24 cellular contexts compared by ENCODE assay signal in the genomic region with DNA sequence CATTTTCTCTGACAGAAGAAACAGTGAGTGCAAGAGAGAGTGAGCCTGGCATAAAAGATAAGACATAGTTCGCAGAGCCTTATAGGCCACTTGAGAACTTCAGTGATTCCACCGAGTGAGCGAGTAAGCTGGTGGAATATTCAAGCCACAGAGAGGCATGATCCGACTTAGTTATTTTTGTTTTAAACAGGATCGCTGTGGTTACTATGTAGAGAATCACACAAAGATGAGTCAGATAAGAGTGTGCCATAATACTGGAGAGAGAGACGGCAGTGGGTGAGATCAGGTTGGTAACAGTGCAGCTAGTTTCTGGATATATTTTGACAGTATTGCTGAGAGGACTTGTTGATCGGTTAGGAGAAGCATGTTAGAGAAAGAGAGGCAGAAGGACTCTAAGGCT.
A peak's percentile ranks its signal among the peaks of the same experiment; 100 is the strongest.
DNase-seq lines count a peak whose midpoint lies in the region; ATAC-seq and TF ChIP-seq lines count a peak whose summit lies in the region.
"Had no signal": no experiment of that assay in that cellular context is flagged by ENCODE, and none has a peak within 500 bp of the region (broad histone marks: within the 10 kb centered on the region; RNA-seq: fewer than 3 reads in every experiment).

No MANE protein-coding gene starts in this region.

- POLR2A ChIA-PET in HEK293T (lab: Yijun Ruan, JAX), result no interaction called here

- H3K27me3 ChIP-seq in MG63 (no peaks in the 10 kb centered on the region), aorta (ENCODE audit: control insufficient read depth in 1 of 2, insufficient read depth in 2 of 2, low read length in 1 of 2) (no peaks in the 10 kb centered on the region)
- H3K27me3 ChIP-seq: BLaER1 treated with 17β-estradiol and CSF1 and Interleukin-3, amounts not matched to agents 10 nM and 100 nM; esophagus squamous epithelium; neutrophil had no signal

- H3K4me3 Mint-ChIP-seq in osteocyte (ENCODE audit: unreplicated experiment), result no peak overlapping the region
- H3K4me3 Mint-ChIP-seq: activated naive CD4-positive, alpha-beta T cell treated with anti-CD3 and anti-CD28 coated beads, Interleukin-2, amount 10 ng/mL, durations not matched to agents 7 days and 5 days had no signal

- ATAC-seq in aorta (ENCODE audit: low FRiP score), result no peak
- ATAC-seq: mucosa of descending colon, right cardiac atrium had no signal

- peaks cover 0 to 2% of the 10 kb centered on the region in 2 donors for H3K4me1 ChIP-seq in aorta (ENCODE audit: control insufficient read depth in 1 of 2, insufficient read depth in 2 of 2, low read length in 2 of 2)
- H3K4me1 ChIP-seq: BLaER1 treated with 17β-estradiol and CSF1 and Interleukin-3, amounts not matched to agents 10 nM and 100 nM had no signal

- H3K36me3 Mint-ChIP-seq in osteocyte (ENCODE audit: unreplicated experiment), result no peaks in the 10 kb centered on the region
- H3K36me3 Mint-ChIP-seq: activated naive CD4-positive, alpha-beta T cell treated with anti-CD3 and anti-CD28 coated beads, Interleukin-2, amount 10 ng/mL, durations not matched to agents 7 days and 5 days had no signal

- no peak for TF ChIP-seq CTCF in choroid plexus epithelial cell (conservative IDR thresholded peaks at IDR 0.05; ENCODE audit: low read depth, low read length)
- TF ChIP-seq CTCF in osteocyte (IDR thresholded peaks at IDR 0.05), result no peak

- peak overlapping the region; percentile 15 for H3K27ac Mint-ChIP-seq in osteocyte (ENCODE audit: unreplicated experiment)
- H3K27ac Mint-ChIP-seq: activated naive CD4-positive, alpha-beta T cell treated with anti-CD3 and anti-CD28 coated beads, Interleukin-2, amount 10 ng/mL, durations not matched to agents 7 days and 5 days had no signal

- H3K4me3 ChIP-seq in MG63, result no peak overlapping the region
- H3K4me3 ChIP-seq in choroid plexus epithelial cell (ENCODE audit: low read depth, low read length), result no peak overlapping the region
- no peak overlapping the region for H3K4me3 ChIP-seq in aorta (ENCODE audit: low read length in 2 of 2)
- H3K4me3 ChIP-seq: BLaER1 treated with 17β-estradiol and CSF1 and Interleukin-3, amounts not matched to agents 10 nM and 100 nM; esophagus squamous epithelium; mucosa of descending colon had no signal

- DNase-seq in Caki2 (ENCODE audit: low read depth) (peak; percentile 12), MG63 (peak; percentile 35), choroid plexus epithelial cell (ENCODE audit: low read depth) (peak; percentile 38), osteocyte (ENCODE audit: extremely low spot score, unreplicated experiment) (no peak), activated gamma-delta T cell treated with Interleukin-2 at 50 U/mL for 16 hours (no peak), HEK293T (ENCODE audit: extremely low spot score) (no peak), aorta (no peak)
- DNase-seq: activated CD4-positive, alpha-beta T cell treated with anti-CD3 and anti-CD28 coated beads for 1 hour; activated CD8-positive, alpha-beta memory T cell treated with anti-CD3 and anti-CD28 coated beads, Interleukin-2, amount 50 U/mL, for 4 hours; activated naive CD4-positive, alpha-beta T cell treated with anti-CD3 and anti-CD28 coated beads, Interleukin-2, amount 10 ng/mL, durations not matched to agents 7 days and 5 days; DMS79 treated with DMSO at 0.1 percent for 48 hours; esophagus squamous epithelium; hippocampal formation; MM.1S; mucosa of descending colon; NCI-H1694 treated with DMSO at 0.1 percent for 48 hours; NCI-H446; NK-92 treated with Interleukin-12 subunit alpha and Interleukin-12 subunit beta, amount 100 ng/mL, for 24 hours; right cardiac atrium; Right ventricle myocardium superior; stimulated activated CD4-positive, alpha-beta T cell treated with anti-CD3 and anti-CD28 coated beads, Interleukin-2, amount 100 ng/mL, for 24 hours; T-helper 2 cell had no signal

- H3K36me3 ChIP-seq in MG63 (no peaks in the 10 kb centered on the region), aorta (ENCODE audit: control insufficient read depth in 1 of 2, insufficient read depth in 2 of 2, low read length in 1 of 2) (no peaks in the 10 kb centered on the region)
- H3K36me3 ChIP-seq: BLaER1 treated with 17β-estradiol and CSF1 and Interleukin-3, amounts not matched to agents 10 nM and 100 nM; esophagus squamous epithelium; neutrophil had no signal

- H3K4me1 Mint-ChIP-seq in osteocyte (ENCODE audit: unreplicated experiment), result peaks cover 29% of the 10 kb centered on the region
- H3K4me1 Mint-ChIP-seq: activated naive CD4-positive, alpha-beta T cell treated with anti-CD3 and anti-CD28 coated beads, Interleukin-2, amount 10 ng/mL, durations not matched to agents 7 days and 5 days had no signal

- no peaks in the 10 kb centered on the region; the same call in 1 of the 2 replicates for H3K9me3 ChIP-seq in MG63
- no peaks in the 10 kb centered on the region for H3K9me3 ChIP-seq in aorta (ENCODE audit: control insufficient read depth, low read length)
- H3K9me3 ChIP-seq: esophagus squamous epithelium, mucosa of descending colon, neutrophil had no signal

- intact Hi-C loops in aorta (cut with DNase I), result no loop called here

- in situ Hi-C loops in Caki2 (cut with HindIII; ENCODE audit: low pct_unique_long_range_greater_than_20kb, low sequenced_read_pairs), result no loop called here

- no peak overlapping the region for H3K27ac ChIP-seq in aorta (ENCODE audit: low read depth in 1 of 2, low read length in 2 of 2)
- H3K27ac ChIP-seq: BLaER1 treated with 17β-estradiol and CSF1 and Interleukin-3, amounts not matched to agents 10 nM and 100 nM; esophagus squamous epithelium; neutrophil had no signal

- WGBS in aorta, 2 donors, result 88 to 89% methylated on average over 7 of the region's 7 CpGs

- no peaks in the 10 kb centered on the region for H3K9me3 Mint-ChIP-seq in osteocyte (ENCODE audit: unreplicated experiment)
- H3K9me3 Mint-ChIP-seq: activated naive CD4-positive, alpha-beta T cell treated with anti-CD3 and anti-CD28 coated beads, Interleukin-2, amount 10 ng/mL, durations not matched to agents 7 days and 5 days had no signal

- H3K27me3 Mint-ChIP-seq in osteocyte (ENCODE audit: unreplicated experiment), result no peaks in the 10 kb centered on the region
- H3K27me3 Mint-ChIP-seq: activated naive CD4-positive, alpha-beta T cell treated with anti-CD3 and anti-CD28 coated beads, Interleukin-2, amount 10 ng/mL, durations not matched to agents 7 days and 5 days had no signal

- CTCF ChIA-PET in HEK293T (lab: Yijun Ruan, JAX), result no interaction called here

TF ChIP-seq in HEK293T, 16 proteins besides CTCF, POLR2A, EP300 and RAD21:
- TF ChIP-seq FOXM1 (IDR thresholded peaks at IDR 0.05; ENCODE audit: borderline replicate concordance), result no peak
- TF ChIP-seq NFRKB (IDR thresholded peaks at IDR 0.05), result no peak
- no peak for TF ChIP-seq SP1 (IDR thresholded peaks at IDR 0.05)
- TF ChIP-seq ZNF384 (IDR thresholded peaks at IDR 0.05), result no peak
- TF ChIP-seq, protein P1, sequence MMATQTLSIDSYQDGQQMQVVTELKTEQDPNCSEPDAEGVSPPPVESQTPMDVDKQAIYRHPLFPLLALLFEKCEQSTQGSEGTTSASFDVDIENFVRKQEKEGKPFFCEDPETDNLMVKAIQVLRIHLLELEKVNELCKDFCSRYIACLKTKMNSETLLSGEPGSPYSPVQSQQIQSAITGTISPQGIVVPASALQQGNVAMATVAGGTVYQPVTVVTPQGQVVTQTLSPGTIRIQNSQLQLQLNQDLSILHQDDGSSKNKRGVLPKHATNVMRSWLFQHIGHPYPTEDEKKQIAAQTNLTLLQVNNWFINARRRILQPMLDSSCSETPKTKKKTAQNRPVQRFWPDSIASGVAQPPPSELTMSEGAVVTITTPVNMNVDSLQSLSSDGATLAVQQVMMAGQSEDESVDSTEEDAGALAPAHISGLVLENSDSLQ (IDR thresholded peaks at IDR 0.05), result no peak
- TF ChIP-seq LEF1 (IDR thresholded peaks at IDR 0.05; ENCODE audit: borderline replicate concordance), result no peak
- TF ChIP-seq FOXK2 (IDR thresholded peaks at IDR 0.05), result no peak
- no peak for TF ChIP-seq HDGF (IDR thresholded peaks at IDR 0.05; ENCODE audit: borderline replicate concordance)
- TF ChIP-seq SUZ12 (IDR thresholded peaks at IDR 0.05), result no peak

Comparison
In these comparisons a context has a peak if more than half of its experiments do, and no peak if none do; other contexts are left out.
1. DNase-seq: peak in Caki2 (single experiment), MG63 (single experiment) and choroid plexus epithelial cell (single experiment); none in osteocyte (single experiment), activated gamma-delta T cell treated with Interleukin-2 at 50 U/mL for 16 hours (single experiment), HEK293T (single experiment) and aorta (0 of 2).